Comparison of ENCODE assay signal across 9 cellular contexts in the genomic region with DNA sequence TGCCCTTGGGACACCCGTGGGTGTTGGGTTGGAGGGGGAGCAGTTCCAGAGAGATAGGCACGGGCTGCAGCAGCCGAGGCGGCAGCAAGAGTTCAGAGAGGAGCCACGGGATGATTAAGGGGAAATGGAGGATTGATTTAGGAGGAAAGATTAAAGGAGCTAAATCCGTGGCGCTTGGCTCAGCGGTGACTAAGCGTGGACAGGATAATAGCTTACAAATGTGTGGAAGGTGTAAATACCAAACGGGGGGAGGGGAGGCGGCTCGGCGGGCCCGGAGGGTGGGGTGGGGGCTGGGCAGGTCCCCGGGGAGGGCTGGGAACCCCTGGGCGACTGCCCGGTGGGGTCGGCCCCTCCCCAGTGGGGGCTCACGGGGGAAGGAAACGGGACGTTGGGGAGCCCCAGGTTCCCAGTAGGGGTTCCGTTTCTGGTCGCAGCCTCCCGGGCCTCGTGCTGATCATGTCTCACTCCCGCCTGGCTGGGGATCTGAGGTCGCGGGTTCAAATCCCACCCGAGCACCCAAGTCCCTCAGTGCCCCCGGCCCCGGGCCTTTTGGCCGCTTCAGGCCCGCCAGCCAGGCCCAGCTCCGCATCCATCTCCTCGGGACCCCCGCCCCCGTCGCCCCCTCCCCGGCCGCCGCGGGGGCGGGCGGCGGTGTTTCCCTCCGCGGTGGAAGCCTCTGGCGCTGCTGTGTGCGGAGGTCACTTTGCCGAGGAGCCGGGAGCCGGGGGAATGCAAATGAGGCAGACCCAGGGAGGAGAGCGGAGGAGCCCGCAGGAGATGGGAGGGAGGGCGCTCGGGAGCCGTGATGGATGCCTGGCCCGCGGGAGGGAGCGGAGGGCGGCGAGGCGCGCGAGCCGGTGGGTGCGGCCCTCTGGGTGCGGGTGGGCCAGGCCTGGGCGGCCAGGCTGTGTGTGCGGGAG. TPM values are rescaled to one million over a fixed set of nuclear protein-coding genes. Genes with fewer than 3 reads are reported as not detected.
A peak's percentile ranks its signal among the peaks of the same experiment; 100 is the strongest.
DNase-seq lines count a peak whose midpoint lies in the region; ATAC-seq and TF ChIP-seq lines count a peak whose summit lies in the region.
"Had no signal": no experiment of that assay in that cellular context is flagged by ENCODE, and none has a peak within 500 bp of the region (broad histone marks: within the 10 kb centered on the region; RNA-seq: fewer than 3 reads in every experiment).

No MANE protein-coding gene starts in this region.

- 5% methylated on average over 62 of the region's 70 CpGs for WGBS in prostate gland

- H3K4me3 ChIP-seq in prostate gland: peak overlapping the region in 1 of 2 donors; percentile 7

- H3K27ac ChIP-seq in prostate gland: peak overlapping the region; percentile 23 to 31
- H3K27ac ChIP-seq: HL-60 had no signal

- peaks cover 5% of the 10 kb centered on the region for H3K27me3 ChIP-seq in prostate gland (replicated peaks; ENCODE audit: insufficient read depth)

- DNase-seq in ELR (ENCODE audit: low read depth) (peak; percentile 88), OCI-M1 (lab: John Stamatoyannopoulos, UW) (peak; percentile 65), fibroblast of peridontal ligament (ENCODE audit: extremely low read depth) (peak; percentile 66), prostate gland (ENCODE audit: low spot score) (no peak), NCI-H2171 (lab: John Stamatoyannopoulos, UW) (no peak), AML-193 (lab: John Stamatoyannopoulos, UW) (no peak)
- no peak for DNase-seq in activated CD4-positive, CD25-positive, alpha-beta regulatory T cell treated with anti-CD3 and anti-CD28 coated beads, Interleukin-2, amount 50 U/mL, for 72 hours

- no peaks in the 10 kb centered on the region for H3K9me3 ChIP-seq in prostate gland

- peaks cover 3% of the 10 kb centered on the region for H3K4me1 ChIP-seq in prostate gland (replicated peaks)

- H3K36me3 ChIP-seq in prostate gland: no peaks in the 10 kb centered on the region

- ATAC-seq in HG02870 (IDR thresholded peaks at IDR 0.05; ENCODE audit: unreplicated experiment): no peak

- intact Hi-C loops in prostate gland (cut with DNase I): loop anchor here (5.0 kb wide), 1 partner anchor 120 kb away; no protein-coding TSS in a partner anchor

- no peak for TF ChIP-seq POLR2A in prostate gland (IDR thresholded peaks at IDR 0.05)

- no peak for TF ChIP-seq CTCF in prostate gland (IDR thresholded peaks at IDR 0.05)

RNA-seq across cellular contexts. Expression of gene ASIC4, which starts 8.1 kb away (rescaled TPM):
- total RNA-seq in prostate gland: under 1 TPM; 0.09 to 0.45 TPM

RNA-seq across cellular contexts. Expression of gene CHPF, which starts 21.2 kb away (rescaled TPM):
- total RNA-seq in prostate gland: 100 to 1,000 TPM; 150 to 819 TPM

RNA-seq across cellular contexts. Expression of gene TMEM198, which starts 21.5 kb away (rescaled TPM):
- total RNA-seq in prostate gland: 10 to 100 TPM in 1 of 2 donors, 1 to 10 TPM in 1; 5.7 to 11.5 TPM

RNA-seq across cellular contexts. Expression of gene GMPPA, which starts 23.7 kb away (rescaled TPM):
- 10 to 100 TPM; 41.2 to 53.8 TPM for total RNA-seq in prostate gland

RNA-seq across cellular contexts. Expression of gene OBSL1, which starts 49.0 kb away (rescaled TPM):
- 100 to 1,000 TPM; 142 to 330 TPM for total RNA-seq in prostate gland

Comparison
In these comparisons a context has a peak if more than half of its experiments do, and no peak if none do; other contexts are left out.
1. DNase-seq: peak in ELR (single experiment), OCI-M1 (single experiment) and fibroblast of peridontal ligament (single experiment); none in prostate gland (single experiment), NCI-H2171 (single experiment), activated CD4-positive, CD25-positive, alpha-beta regulatory T cell treated with anti-CD3 and anti-CD28 coated beads, Interleukin-2, amount 50 U/mL, for 72 hours (single experiment) and AML-193 (0 of 2).